In the genomic region with DNA sequence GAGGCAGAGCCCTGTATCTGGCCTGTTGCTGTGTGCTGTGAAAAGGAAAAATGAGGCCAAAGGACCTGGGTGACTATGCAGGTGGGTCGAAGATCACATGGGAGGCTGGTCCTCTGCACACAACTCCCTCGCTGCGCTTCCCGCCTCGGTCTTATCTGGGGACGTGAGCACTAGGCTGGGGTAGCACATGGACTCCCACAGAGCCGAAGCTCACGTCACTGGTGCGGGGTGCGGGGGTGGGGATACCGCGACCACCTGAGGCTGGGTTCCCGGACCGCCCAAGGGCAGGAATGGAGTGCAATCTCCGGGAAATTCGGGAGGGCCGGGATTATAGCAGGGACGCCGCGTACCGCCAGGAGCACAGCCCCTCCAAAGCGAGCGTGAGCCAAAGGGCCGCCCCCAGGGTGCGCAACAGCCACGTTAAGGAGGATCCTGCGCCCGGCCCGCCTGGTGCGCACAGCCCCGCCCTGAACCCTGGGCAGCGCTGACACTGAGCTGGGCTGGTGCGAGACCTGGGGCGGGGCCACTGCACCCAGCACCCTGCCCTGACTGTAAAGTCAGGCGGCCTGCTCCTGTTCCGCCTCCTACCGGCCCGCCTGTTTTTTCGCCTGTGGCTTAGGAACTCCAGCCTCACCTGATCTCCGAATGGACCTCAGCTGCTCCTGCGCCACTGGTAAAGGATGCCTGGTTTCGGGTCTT, we compare ENCODE assay signal across 9 cellular contexts. TPM values are rescaled to one million over a fixed set of nuclear protein-coding genes. Genes with fewer than 3 reads are reported as not detected.
DNase-seq lines count a peak whose midpoint lies in the region; ATAC-seq and TF ChIP-seq lines count a peak whose summit lies in the region.
"Had no signal": no experiment of that assay in that cellular context is flagged by ENCODE, and none has a peak within 500 bp of the region (broad histone marks: within the 10 kb centered on the region; RNA-seq: fewer than 3 reads in every experiment).

No MANE protein-coding gene starts in this region.

- ATAC-seq in SK-N-SH treated with all-trans-retinoic acid at 6 μM for 48 hours = peak; percentile 68
- peak; percentile 83 to 86 (median 84) for ATAC-seq in psoas muscle
- no peak for ATAC-seq in GM18870 (IDR thresholded peaks at IDR 0.05; ENCODE audit: unreplicated experiment)

- no peak overlapping the region for H2AFZ ChIP-seq in SK-N-SH (ENCODE audit: low read depth)

- H3K27me3 ChIP-seq in SK-N-SH (ENCODE audit: insufficient read depth) = 0 out of 2 replicates have a peak, but pooled peaks cover 19% of the 10 kb centered on the region
- peaks cover 0 to 5% (median 0%) of the 10 kb centered on the region in 3 donors for H3K27me3 ChIP-seq in psoas muscle (ENCODE audit: insufficient read depth in 3 of 3, low read length in 2 of 3)
- H3K27me3 ChIP-seq in uterus = peaks cover 3% of the 10 kb centered on the region in 2 donors

- H4K20me1 ChIP-seq in SK-N-SH (ENCODE audit: insufficient read depth) = no peaks in the 10 kb centered on the region

- no peak for TF ChIP-seq POLR2A in uterus (IDR thresholded peaks at IDR 0.05)

- WGBS in SK-N-SH (ENCODE audit: low lambda C conversion rate) = 48% methylated on average over 23 of the region's 42 CpGs
- WGBS in psoas muscle, 3 donors = 12 to 19% (median 14%) methylated on average over 40 to 42 of the region's 42 CpGs

- CTCF ChIA-PET in SK-N-SH (lab: Yijun Ruan, JAX) = interaction anchor here (0.9 to 1.2 kb wide), 2 partner anchors 10 to 41 kb away, joined by 3 read pairs; no protein-coding TSS in a partner anchor

- H3K36me3 ChIP-seq in SK-N-SH (replicated peaks in 1 of 2; ENCODE audit: control insufficient read depth in 1 of 2, insufficient read depth in 2 of 2, low read length in 1 of 2) = no peaks in the 10 kb centered on the region
- no peaks in the 10 kb centered on the region for H3K36me3 ChIP-seq in psoas muscle (ENCODE audit: insufficient read depth in 1 of 2, low read depth in 1 of 2)
- no peaks in the 10 kb centered on the region for H3K36me3 ChIP-seq in uterus

- POLR2A ChIA-PET in SK-N-SH (lab: Yijun Ruan, JAX) = no interaction called here

- H3K79me2 ChIP-seq in SK-N-SH (ENCODE audit: insufficient read depth) = no peaks in the 10 kb centered on the region

- no peak overlapping the region for H3K4me2 ChIP-seq in SK-N-SH

- DNase-seq in SK-N-SH (no peak), NCI-H524 (lab: John Stamatoyannopoulos, UW) (peak; percentile 31 to 52), head of caudate nucleus (peak in 27 of 42 donors; percentile 31 to 74 (median 51)), psoas muscle (peak; percentile 80 to 83), uterus (peak; percentile 36 to 58)
- DNase-seq in activated T-helper 9 cell treated with anti-CD3 and anti-CD28 coated beads, Interleukin-2, amount 50 U/mL, for 16 hours (ENCODE audit: low read depth) = peak; percentile 67

- intact Hi-C loops in head of caudate nucleus (cut with DNase I) = no loop called here
- intact Hi-C loops in psoas muscle (cut with DNase I) = loop anchor here in 1 of 2 donors (5.0 kb wide), 1 partner anchor 41 kb away; no protein-coding TSS in a partner anchor
- intact Hi-C loops in uterus (cut with DNase I; ENCODE audit: low total_unique reads) = no loop called here

- TF ChIP-seq CTCF in SK-N-SH (IDR thresholded peaks at IDR 0.05) = no peak
- TF ChIP-seq CTCF in psoas muscle (IDR thresholded peaks at IDR 0.05) = peak; percentile 36
- peak; percentile 23 to 40 (median 33) for TF ChIP-seq CTCF in uterus (IDR thresholded peaks at IDR 0.05)

- no peak overlapping the region for H3K27ac ChIP-seq in SK-N-SH (ENCODE audit: low read depth in 2 of 2, low read length in 1 of 2)
- no peak overlapping the region for H3K27ac ChIP-seq in psoas muscle
- H3K27ac ChIP-seq in uterus = no peak overlapping the region

- H3K9me2 ChIP-seq in SK-N-SH = no peaks in the 10 kb centered on the region

- no peaks in the 10 kb centered on the region for H3K9me3 ChIP-seq in SK-N-SH
- H3K9me3 ChIP-seq in psoas muscle = no peaks in the 10 kb centered on the region
- H3K9me3 ChIP-seq in uterus = no peaks in the 10 kb centered on the region

- H3K4me3 ChIP-seq in SK-N-SH (ENCODE audit: low read depth in 2 of 2, low read length in 1 of 2) = no peak overlapping the region
- H3K4me3 ChIP-seq in psoas muscle = peak overlapping the region; percentile 52
- peak overlapping the region; percentile 22 to 26 for H3K4me3 ChIP-seq in uterus

- no peaks in the 10 kb centered on the region; a peak in 1 of 4 replicates for H3K4me1 ChIP-seq in SK-N-SH (ENCODE audit: control insufficient read depth in 1 of 2, insufficient read depth in 2 of 2, low read depth in 1 of 2, low read length in 1 of 2)
- H3K4me1 ChIP-seq in psoas muscle = peaks cover 10% of the 10 kb centered on the region
- no peaks in the 10 kb centered on the region for H3K4me1 ChIP-seq in uterus

- no peak for TF ChIP-seq EP300 in SK-N-SH (IDR thresholded peaks at IDR 0.05; ENCODE audit: borderline replicate concordance in 1 of 2, low read depth in 1 of 2, low read length in 1 of 2)

- no peak overlapping the region for H3K9ac ChIP-seq in SK-N-SH

- no peaks in the 10 kb centered on the region for H3F3A ChIP-seq in SK-N-SH (replicated peaks; ENCODE audit: insufficient read depth)

- no peak for TF ChIP-seq RAD21 in SK-N-SH (IDR thresholded peaks at IDR 0.05; ENCODE audit: low read length)

TF ChIP-seq in SK-N-SH treated with all-trans-retinoic acid at 6 μM for 48 hours, 23 proteins besides CTCF, POLR2A, EP300 and RAD21:
- no peak for TF ChIP-seq TCF4 (CRISPR knock-in tag; IDR thresholded peaks at IDR 0.05; ENCODE audit: borderline replicate concordance)

TF ChIP-seq in SK-N-SH, 30 proteins besides CTCF, POLR2A, EP300 and RAD21:
- TF ChIP-seq TCF12 (IDR thresholded peaks at IDR 0.05) (no peak), MEF2A (IDR thresholded peaks at IDR 0.05; ENCODE audit: borderline replicate concordance, low read depth) (no peak), YY1 (IDR thresholded peaks at IDR 0.05; ENCODE audit: low read depth) (no peak), EZH2phosphoT487 (IDR thresholded peaks at IDR 0.05; ENCODE audit: borderline replicate concordance, low read depth) (no peak), CHD2 (IDR thresholded peaks at IDR 0.05; ENCODE audit: low read length, partially characterized antibody) (no peak), TAF1 (IDR thresholded peaks at IDR 0.05; ENCODE audit: borderline replicate concordance, low read depth, low read length) (no peak), FOSL2 (IDR thresholded peaks at IDR 0.05; ENCODE audit: borderline replicate concordance, low read depth) (no peak), POLR2AphosphoS5 (IDR thresholded peaks at IDR 0.05; ENCODE audit: low read depth, low read length) (no peak), RCOR1 (IDR thresholded peaks at IDR 0.05; ENCODE audit: low read length) (no peak), SIN3A (IDR thresholded peaks at IDR 0.05; ENCODE audit: borderline replicate concordance, low read depth, low read length) (no peak)
- TF ChIP-seq, protein P1, sequence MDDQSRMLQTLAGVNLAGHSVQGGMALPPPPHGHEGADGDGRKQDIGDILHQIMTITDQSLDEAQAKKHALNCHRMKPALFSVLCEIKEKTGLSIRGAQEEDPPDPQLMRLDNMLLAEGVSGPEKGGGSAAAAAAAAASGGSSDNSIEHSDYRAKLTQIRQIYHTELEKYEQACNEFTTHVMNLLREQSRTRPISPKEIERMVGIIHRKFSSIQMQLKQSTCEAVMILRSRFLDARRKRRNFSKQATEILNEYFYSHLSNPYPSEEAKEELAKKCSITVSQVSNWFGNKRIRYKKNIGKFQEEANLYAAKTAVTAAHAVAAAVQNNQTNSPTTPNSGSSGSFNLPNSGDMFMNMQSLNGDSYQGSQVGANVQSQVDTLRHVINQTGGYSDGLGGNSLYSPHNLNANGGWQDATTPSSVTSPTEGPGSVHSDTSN (IDR thresholded peaks at IDR 0.05) = no peak
- TF ChIP-seq, protein P2, sequence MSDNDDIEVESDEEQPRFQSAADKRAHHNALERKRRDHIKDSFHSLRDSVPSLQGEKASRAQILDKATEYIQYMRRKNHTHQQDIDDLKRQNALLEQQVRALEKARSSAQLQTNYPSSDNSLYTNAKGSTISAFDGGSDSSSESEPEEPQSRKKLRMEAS (IDR thresholded peaks at IDR 0.05; ENCODE audit: low read depth) = no peak

RNA-seq across cellular contexts. Expression of a gene that starts 4.8 kb away (rescaled TPM):
- polyA plus RNA-seq in SK-N-SH (2012; rRNA removed) (3.5 and 5.4 TPM in 2 replicates), psoas muscle (1,000 to 10,000 TPM in 2 of 3 donors, 100 to 1,000 TPM in 1; 128 to 4,396 (median 1,331) TPM)
- 1.4 and 3.6 TPM in 2 replicates for polyA plus RNA-seq in SK-N-SH (2012; cell fraction: cytosol; rRNA removed)
- polyA plus RNA-seq in SK-N-SH (2012; cell fraction: nucleus; rRNA removed) = 0.64 and 1.3 TPM in 2 replicates
- total RNA-seq in psoas muscle (1,000 to 10,000 TPM in 1 of 4 donors, 10 to 100 TPM in 1, 1 to 10 TPM in 2; 4.0 to 1,028 (median 22.4) TPM), uterus (10 to 100 TPM in 1 of 4 donors, not detected in 3; 13.8 TPM)
- total RNA-seq: mononuclear cell had no signal

RNA-seq across cellular contexts. Expression of a gene that starts 8.5 kb away (rescaled TPM):
- not detected in 2 replicates for polyA plus RNA-seq in SK-N-SH (2012; rRNA removed)
- not detected in 2 replicates for polyA plus RNA-seq in SK-N-SH (2012; cell fraction: cytosol; rRNA removed)
- not detected in 2 replicates for polyA plus RNA-seq in SK-N-SH (2012; cell fraction: nucleus; rRNA removed)
- total RNA-seq in psoas muscle = not detected
- polyA plus RNA-seq in psoas muscle = not detected
- total RNA-seq in uterus = not detected
- total RNA-seq: mononuclear cell had no signal

RNA-seq across cellular contexts. Expression of a gene that starts 10.8 kb away (rescaled TPM):
- polyA plus RNA-seq in SK-N-SH (2012; rRNA removed) = 0.45 and 1.3 TPM in 2 replicates
- 0.49 and 0.51 TPM in 2 replicates for polyA plus RNA-seq in SK-N-SH (2012; cell fraction: cytosol; rRNA removed)
- 0.15 TPM in 2 replicates for polyA plus RNA-seq in SK-N-SH (2012; cell fraction: nucleus; rRNA removed)
- total RNA-seq in psoas muscle = 100 to 1,000 TPM in 1 of 4 donors, 10 to 100 TPM in 1, 1 to 10 TPM in 2; 1.4 to 288 (median 12.8) TPM
- polyA plus RNA-seq in psoas muscle = 100 to 1,000 TPM in 2 of 3 donors, 10 to 100 TPM in 1; 21.8 to 569 (median 300) TPM
- total RNA-seq in uterus = 10 to 100 TPM in 1 of 4 donors, 1 to 10 TPM in 1, not detected in 2; 6.2 to 16.6 TPM
- total RNA-seq: mononuclear cell had no signal

RNA-seq across cellular contexts. Expression of a gene that starts 14.5 kb away (rescaled TPM):
- polyA plus RNA-seq in SK-N-SH (2012; rRNA removed) = 9.5 and 13.0 TPM in 2 replicates
- 7.8 and 8.5 TPM in 2 replicates for polyA plus RNA-seq in SK-N-SH (2012; cell fraction: cytosol; rRNA removed)
- polyA plus RNA-seq in SK-N-SH (2012; cell fraction: nucleus; rRNA removed) = 2.2 and 5.8 TPM in 2 replicates
- total RNA-seq in psoas muscle = 1 to 10 TPM in 2 of 4 donors, under 1 TPM in 1, not detected in 1; 0.73 to 1.3 (median 1.2) TPM
- 1 to 10 TPM; 1.1 to 3.2 (median 1.5) TPM for polyA plus RNA-seq in psoas muscle
- total RNA-seq in uterus = 1 to 10 TPM in 1 of 4 donors, not detected in 3; 2.1 TPM

RNA-seq across cellular contexts. Expression of a gene that starts 17.6 kb away (rescaled TPM):
- 106 and 205 TPM in 2 replicates for polyA plus RNA-seq in SK-N-SH (2012; rRNA removed)
- 94.6 and 121 TPM in 2 replicates for polyA plus RNA-seq in SK-N-SH (2012; cell fraction: cytosol; rRNA removed)
- 52.0 and 151 TPM in 2 replicates for polyA plus RNA-seq in SK-N-SH (2012; cell fraction: nucleus; rRNA removed)
- total RNA-seq in psoas muscle = 100 to 1,000 TPM in 2 of 4 donors, 10 to 100 TPM in 2; 44.1 to 669 (median 256) TPM
- polyA plus RNA-seq in psoas muscle = 100 to 1,000 TPM; 122 to 556 (median 477) TPM
- total RNA-seq in uterus = 10 to 100 TPM in 2 of 4 donors, under 1 TPM in 1, not detected in 1; 0.48 to 51.9 (median 51.2) TPM

Comparison
In these comparisons a context has a peak if more than half of its experiments do, and no peak if none do; other contexts are left out.
1. H3K4me3 ChIP-seq: peak in psoas muscle (single experiment) and uterus (2 of 2); none in SK-N-SH (0 of 2).